In the genomic region with DNA sequence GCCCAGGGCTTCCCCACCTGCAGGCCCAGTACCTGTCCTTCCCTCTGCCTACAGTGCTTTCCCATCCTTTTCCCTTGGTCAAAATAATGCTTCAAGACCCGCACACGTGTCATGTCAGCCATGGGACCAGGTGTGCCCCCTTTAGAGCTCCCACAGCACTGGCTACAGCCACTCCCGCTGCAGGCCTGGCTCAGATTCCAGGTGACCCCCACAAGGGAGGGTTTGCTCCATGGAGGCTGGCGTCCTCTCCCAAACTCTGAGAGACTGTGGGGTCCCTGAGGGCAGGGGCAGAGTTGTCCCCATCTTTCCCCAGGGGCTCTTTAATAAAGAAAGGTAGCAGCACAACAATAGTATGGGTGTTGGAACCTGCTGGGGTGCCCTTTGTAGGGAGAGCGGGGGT, we compare ENCODE assay signal across 23 cellular contexts.
DNase-seq lines count a peak whose midpoint lies in the region; ATAC-seq lines count a peak whose summit lies in the region.
"Had no signal": no experiment of that assay in that cellular context is flagged by ENCODE, and none has a peak within 500 bp of the region (broad histone marks: within the 10 kb centered on the region; RNA-seq: fewer than 3 reads in every experiment).

No MANE protein-coding gene starts in this region.

- intact Hi-C loops in activated CD4-positive, alpha-beta T cell treated with anti-CD3 and anti-CD28 coated beads, Interleukin-2, amount 10 ng/mL, durations not matched to agents 24 days and 14 days (cut with micrococcal nuclease), result no loop called here
- intact Hi-C loops in left ventricle myocardium superior (cut with micrococcal nuclease), result no loop called here

- H3K27ac ChIP-seq in CD8-positive, alpha-beta memory T cell (ENCODE audit: low read depth, low read length), result no peak overlapping the region
- H3K27ac ChIP-seq: epithelial cell of prostate, parathyroid adenoma, upper lobe of left lung had no signal

- peaks cover 8% of the 10 kb centered on the region for H3K36me3 Mint-ChIP-seq in activated CD4-positive, alpha-beta T cell treated with anti-CD3 and anti-CD28 coated beads, Interleukin-2, amount 10 ng/mL, durations not matched to agents 24 days and 14 days (ENCODE audit: low read depth)
- peaks cover 0 to 5% (median 0%) of the 10 kb centered on the region in 3 donors for H3K36me3 Mint-ChIP-seq in CD8-positive, alpha-beta memory T cell
- peaks cover 8% of the 10 kb centered on the region for H3K36me3 Mint-ChIP-seq in activated naive CD8-positive, alpha-beta T cell
- H3K36me3 Mint-ChIP-seq in natural killer cell treated with Interleukin-12 subunit alpha and Interleukin-12 subunit beta and Interleukin-15 and Interleukin-18, amount 100 ng/mL, for 72 hours, result peaks cover 12% of the 10 kb centered on the region

- H3K36me3 ChIP-seq in CD8-positive, alpha-beta memory T cell (ENCODE audit: insufficient read depth, low read length), result no peaks in the 10 kb centered on the region
- H3K36me3 ChIP-seq: upper lobe of left lung had no signal

- H3K9me3 Mint-ChIP-seq in activated CD4-positive, alpha-beta T cell treated with anti-CD3 and anti-CD28 coated beads, Interleukin-2, amount 10 ng/mL, durations not matched to agents 24 days and 14 days, result peaks cover 9% of the 10 kb centered on the region
- no peaks in the 10 kb centered on the region for H3K9me3 Mint-ChIP-seq in CD8-positive, alpha-beta memory T cell
- H3K9me3 Mint-ChIP-seq in activated naive CD8-positive, alpha-beta T cell (ENCODE audit: low read depth), result peaks cover 8% of the 10 kb centered on the region
- H3K9me3 Mint-ChIP-seq in natural killer cell treated with Interleukin-12 subunit alpha and Interleukin-12 subunit beta and Interleukin-15 and Interleukin-18, amount 100 ng/mL, for 72 hours, result peaks cover 6% of the 10 kb centered on the region

- CTCF ChIA-PET in CD8-positive, alpha-beta memory T cell (lab: Charles Lee), result interaction anchor here (0.9 to 7.0 kb wide), 11 partner anchors 8 to 64 kb away, joined by 3 to 55 read pairs (median 6); no protein-coding TSS in a partner anchor

- peaks cover 70% of the 10 kb centered on the region for H3K4me1 Mint-ChIP-seq in activated CD4-positive, alpha-beta T cell treated with anti-CD3 and anti-CD28 coated beads, Interleukin-2, amount 10 ng/mL, durations not matched to agents 24 days and 14 days
- H3K4me1 Mint-ChIP-seq in CD8-positive, alpha-beta memory T cell, result peaks cover 94 to 99% (median 96%) of the 10 kb centered on the region in 3 donors
- peaks cover 97% of the 10 kb centered on the region for H3K4me1 Mint-ChIP-seq in activated naive CD8-positive, alpha-beta T cell (ENCODE audit: low read depth)
- peaks cover 69 to 73% of the 10 kb centered on the region in 2 donors for H3K4me1 Mint-ChIP-seq in natural killer cell treated with Interleukin-12 subunit alpha and Interleukin-12 subunit beta and Interleukin-15 and Interleukin-18, amount 100 ng/mL, for 72 hours (ENCODE audit: low read depth in 2 of 2)

- H3K27ac Mint-ChIP-seq in activated CD4-positive, alpha-beta T cell treated with anti-CD3 and anti-CD28 coated beads, Interleukin-2, amount 10 ng/mL, durations not matched to agents 24 days and 14 days, result peak overlapping the region; percentile 70
- peak overlapping the region; percentile 83 to 94 (median 91) for H3K27ac Mint-ChIP-seq in CD8-positive, alpha-beta memory T cell
- H3K27ac Mint-ChIP-seq in activated naive CD8-positive, alpha-beta T cell, result peak overlapping the region; percentile 97
- peak overlapping the region; percentile 80 to 95 for H3K27ac Mint-ChIP-seq in natural killer cell treated with Interleukin-12 subunit alpha and Interleukin-12 subunit beta and Interleukin-15 and Interleukin-18, amount 100 ng/mL, for 72 hours

- peaks cover 75% of the 10 kb centered on the region for H3K4me1 ChIP-seq in CD8-positive, alpha-beta memory T cell (ENCODE audit: insufficient read depth, low read length)
- H3K4me1 ChIP-seq: parathyroid adenoma, upper lobe of left lung had no signal

- no peak overlapping the region for H3K4me3 ChIP-seq in CD8-positive, alpha-beta memory T cell (ENCODE audit: low read length)
- H3K4me3 ChIP-seq: upper lobe of left lung had no signal

- H3K9me3 ChIP-seq in CD8-positive, alpha-beta memory T cell (ENCODE audit: low read length), result no peaks in the 10 kb centered on the region

- POLR2A ChIA-PET in CD8-positive, alpha-beta memory T cell (lab: Charles Lee), result interaction anchor here (0.9 to 2.2 kb wide), 4 partner anchors 16 to 41 kb away, joined by 3 to 18 read pairs (median 6); no protein-coding TSS in a partner anchor

- H3K4me3 Mint-ChIP-seq in activated CD4-positive, alpha-beta T cell treated with anti-CD3 and anti-CD28 coated beads, Interleukin-2, amount 10 ng/mL, durations not matched to agents 24 days and 14 days, result no peak overlapping the region
- H3K4me3 Mint-ChIP-seq in CD8-positive, alpha-beta memory T cell, result peak overlapping the region in 6 of 7 donors; percentile 46 to 74 (median 59)
- H3K4me3 Mint-ChIP-seq in activated naive CD8-positive, alpha-beta T cell, result peak overlapping the region; percentile 47
- H3K4me3 Mint-ChIP-seq in natural killer cell treated with Interleukin-12 subunit alpha and Interleukin-12 subunit beta and Interleukin-15 and Interleukin-18, amount 100 ng/mL, for 72 hours, result peak overlapping the region; percentile 67

- DNase-seq in activated CD4-positive, alpha-beta T cell treated with anti-CD3 and anti-CD28 coated beads, Interleukin-2, amount 10 ng/mL, durations not matched to agents 24 days and 14 days, result no peak
- DNase-seq in activated CD4-positive, alpha-beta T cell treated with anti-CD3 and anti-CD28 coated beads for 1 hour, result no peak
- DNase-seq in CD8-positive, alpha-beta memory T cell, result no peak
- peak; percentile 32 for DNase-seq in natural killer cell treated with Interleukin-12 subunit alpha and Interleukin-12 subunit beta and Interleukin-15 and Interleukin-18, amount 100 ng/mL, for 72 hours (ENCODE audit: low spot score)
- DNase-seq in NCI-H2081 (lab: John Stamatoyannopoulos, UW) (no peak), left ventricle myocardium superior (no peak)
- DNase-seq: C1 segment of cervical spinal cord; dermis blood vessel endothelial cell; foreskin fibroblast; GDM1; H7; hippocampal formation; islet precursor cell; NCI-H1105; NCI-H2107; NCI-H524; stimulated activated naive CD4-positive, alpha-beta T cell treated with Interleukin-2 at 50 U/mL for 16 hours; upper lobe of left lung had no signal

- no peaks in the 10 kb centered on the region for H3K27me3 Mint-ChIP-seq in activated CD4-positive, alpha-beta T cell treated with anti-CD3 and anti-CD28 coated beads, Interleukin-2, amount 10 ng/mL, durations not matched to agents 24 days and 14 days
- H3K27me3 Mint-ChIP-seq in CD8-positive, alpha-beta memory T cell, result no peaks in the 10 kb centered on the region
- no peaks in the 10 kb centered on the region for H3K27me3 Mint-ChIP-seq in activated naive CD8-positive, alpha-beta T cell
- H3K27me3 Mint-ChIP-seq in natural killer cell treated with Interleukin-12 subunit alpha and Interleukin-12 subunit beta and Interleukin-15 and Interleukin-18, amount 100 ng/mL, for 72 hours, result no peaks in the 10 kb centered on the region

- ATAC-seq in natural killer cell treated with Interleukin-12 subunit alpha and Interleukin-12 subunit beta and Interleukin-15 and Interleukin-18, amount 100 ng/mL, for 72 hours, result no peak
- no peak for ATAC-seq in left ventricle myocardium superior
- ATAC-seq in GM21515 (IDR thresholded peaks at IDR 0.05; ENCODE audit: unreplicated experiment), result no peak
- ATAC-seq: sciatic nerve had no signal

- H3K27me3 ChIP-seq in CD8-positive, alpha-beta memory T cell (ENCODE audit: insufficient read depth, low read length, poor library complexity, severe bottlenecking), result no peaks in the 10 kb centered on the region
- H3K27me3 ChIP-seq: upper lobe of left lung had no signal
